Comparison of ENCODE assay signal across 8 cellular contexts in genomic region chr11:130070109-130070828, GRCh38. TPM values are rescaled to one million over a fixed set of nuclear protein-coding genes. Genes with fewer than 3 reads are reported as not detected.
DNase-seq lines count a peak whose midpoint lies in the region; ATAC-seq and TF ChIP-seq lines count a peak whose summit lies in the region.

No MANE protein-coding gene starts in this region.

- H3K9me3 Mint-ChIP-seq in activated naive CD4-positive, alpha-beta T cell treated with anti-CD3 and anti-CD28 coated beads, Interleukin-2, amount 50 U/mL, for 72 hours = no peaks in the 10 kb centered on the region

- H3K9ac ChIP-seq in trophoblast cell (ENCODE audit: low read length) = peak overlapping the region; percentile 85

- H3K4me1 ChIP-seq in cardiac muscle cell (ENCODE audit: low read depth) (peaks cover 8% of the 10 kb centered on the region), trophoblast cell (ENCODE audit: control insufficient read depth in 1 of 2, insufficient read depth in 2 of 2, low read length in 2 of 2) (peaks cover 7 to 12% of the 10 kb centered on the region in 2 experiments), aorta (ENCODE audit: control insufficient read depth in 1 of 2, insufficient read depth in 2 of 2, low read length in 2 of 2) (peaks cover 0 to 2% of the 10 kb centered on the region in 2 donors)

- H3K9me3 ChIP-seq in cardiac muscle cell (ENCODE audit: low read depth) (no peaks in the 10 kb centered on the region), trophoblast cell (ENCODE audit: insufficient read depth, low read depth, low read length) (no peaks in the 10 kb centered on the region), aorta (ENCODE audit: control insufficient read depth, low read length) (no peaks in the 10 kb centered on the region)

- no CpG with 5 or more reads among the region's 99 CpGs for WGBS in trophoblast cell (ENCODE audit: extremely low coverage, insufficient coverage, insufficient read length)
- 0 to 1% methylated on average over 70 to 99 of the region's 99 CpGs for WGBS in aorta, 2 donors

- H4K12ac ChIP-seq in trophoblast cell (ENCODE audit: low read depth, low read length) = peak overlapping the region; percentile 83

- peak overlapping the region; percentile 87 for H3K27ac ChIP-seq in cardiac muscle cell
- H3K27ac ChIP-seq in trophoblast cell (ENCODE audit: low read depth, low read length) = peak overlapping the region; percentile 89
- H3K27ac ChIP-seq in aorta (ENCODE audit: low read depth in 1 of 2, low read length in 2 of 2) = peak overlapping the region; percentile 80 to 100

- H3K18ac ChIP-seq in trophoblast cell (ENCODE audit: low read length) = peak overlapping the region; percentile 98

- H3K4me2 ChIP-seq in trophoblast cell (ENCODE audit: low read length) = peak overlapping the region; percentile 72

- H3K14ac ChIP-seq in trophoblast cell (ENCODE audit: low read length) = peak overlapping the region; percentile 98

- H2AFZ ChIP-seq in trophoblast cell (ENCODE audit: insufficient read depth, low read length, poor library complexity) = peak overlapping the region; percentile 79

- DNase-seq in NCI-H82 (lab: John Stamatoyannopoulos, UW) (peak; percentile 35), NCI-H82 treated with DMSO at 0.1 percent for 48 hours (lab: John Stamatoyannopoulos, UW; ENCODE audit: unreplicated experiment) (no peak), RPMI7951 (ENCODE audit: low read depth) (peak; percentile 43), cardiac muscle cell (ENCODE audit: low read depth in 1 of 2, low spot score in 1 of 2) (peak; percentile 46 to 66), trophoblast cell (peak; percentile 64 to 76), aorta (peak; percentile 67 to 84)
- peak; percentile 58 to 67 for DNase-seq in activated naive CD4-positive, alpha-beta T cell treated with anti-CD3 and anti-CD28 coated beads, Interleukin-2, amount 50 U/mL, for 72 hours (ENCODE audit: low spot score in 2 of 2)

- peaks cover 13% of the 10 kb centered on the region for H3K79me1 ChIP-seq in trophoblast cell (ENCODE audit: low read length)

- peak overlapping the region; percentile 63 for H4K8ac ChIP-seq in trophoblast cell (ENCODE audit: low read depth, low read length)

- H2BK5ac ChIP-seq in trophoblast cell (ENCODE audit: low read depth, low read length, poor library complexity) = peak overlapping the region; percentile 89

- H4K91ac ChIP-seq in trophoblast cell (ENCODE audit: low read depth, low read length) = peak overlapping the region; percentile 91

- H3K4ac ChIP-seq in trophoblast cell (ENCODE audit: low read depth, low read length) = peak overlapping the region; percentile 34

- H2BK12ac ChIP-seq in trophoblast cell (ENCODE audit: low read length) = peak overlapping the region; percentile 82

- peak; percentile 18 for TF ChIP-seq CTCF in cardiac muscle cell (IDR thresholded peaks at IDR 0.05; ENCODE audit: low read depth, low read length)

- H3K4me3 ChIP-seq in cardiac muscle cell = peak overlapping the region; percentile 85
- H3K4me3 ChIP-seq in trophoblast cell (ENCODE audit: low read depth, low read length) = peak overlapping the region; percentile 94
- peak overlapping the region; percentile 90 to 100 for H3K4me3 ChIP-seq in aorta (ENCODE audit: low read length in 2 of 2)

- peak overlapping the region; percentile 91 for H2BK120ac ChIP-seq in trophoblast cell (ENCODE audit: insufficient read depth, low read length, poor library complexity)

- H3K36me3 ChIP-seq in cardiac muscle cell (no peaks in the 10 kb centered on the region), trophoblast cell (ENCODE audit: control insufficient read depth in 1 of 2, insufficient read depth in 2 of 2, low read length in 2 of 2) (no peaks in the 10 kb centered on the region), aorta (ENCODE audit: control insufficient read depth in 1 of 2, insufficient read depth in 2 of 2, low read length in 1 of 2) (no peaks in the 10 kb centered on the region)

- intact Hi-C loops in aorta (cut with DNase I) = no loop called here

- ATAC-seq in HG03039 (IDR thresholded peaks at IDR 0.05; ENCODE audit: unreplicated experiment) = peak; percentile 16
- ATAC-seq in activated naive CD4-positive, alpha-beta T cell treated with anti-CD3 and anti-CD28 coated beads, Interleukin-2, amount 50 U/mL, for 72 hours = peak; percentile 26 to 36
- no peak for ATAC-seq in aorta (ENCODE audit: low FRiP score)

- H3K79me2 ChIP-seq in trophoblast cell (ENCODE audit: control insufficient read depth, insufficient read depth, low read length, poor library complexity) = peaks cover 17% of the 10 kb centered on the region

- H3K27ac Mint-ChIP-seq in activated naive CD4-positive, alpha-beta T cell treated with anti-CD3 and anti-CD28 coated beads, Interleukin-2, amount 50 U/mL, for 72 hours = peak overlapping the region in 1 of 2 donors; percentile 81

- no peaks in the 10 kb centered on the region for H3K36me3 Mint-ChIP-seq in activated naive CD4-positive, alpha-beta T cell treated with anti-CD3 and anti-CD28 coated beads, Interleukin-2, amount 50 U/mL, for 72 hours

- no peak overlapping the region for H3K23ac ChIP-seq in trophoblast cell (ENCODE audit: low read length)

- peak overlapping the region; percentile 98 for H2AK5ac ChIP-seq in trophoblast cell (ENCODE audit: low read length)

- no peaks in the 10 kb centered on the region for H3K27me3 ChIP-seq in cardiac muscle cell
- no peaks in the 10 kb centered on the region for H3K27me3 ChIP-seq in trophoblast cell (ENCODE audit: insufficient read depth, low read length)
- H3K27me3 ChIP-seq in aorta (ENCODE audit: control insufficient read depth in 1 of 2, insufficient read depth in 2 of 2, low read length in 1 of 2) = no peaks in the 10 kb centered on the region

RNA-seq across cellular contexts. Expression of gene APLP2, which starts 0.6 kb away (rescaled TPM):
- 180 and 184 TPM in 2 replicates for total RNA-seq in RPMI7951 (2014; rRNA removed; shearing (Covaris generic))
- total RNA-seq in activated naive CD4-positive, alpha-beta T cell treated with anti-CD3 and anti-CD28 coated beads, Interleukin-2, amount 50 U/mL, for 72 hours = 10 to 100 TPM; 30.3 to 32.2 TPM
- 469 and 608 TPM in 2 replicates for total RNA-seq in cardiac muscle cell
- 515 and 571 TPM in 2 replicates for polyA plus RNA-seq in cardiac muscle cell
- 357 and 374 TPM in 2 replicates for polyA plus RNA-seq in trophoblast cell (2013)
- 100 to 1,000 TPM; 367 to 414 TPM for total RNA-seq in aorta
- 100 to 1,000 TPM; 219 to 405 TPM for polyA plus RNA-seq in aorta
